28 cellular contexts compared by ENCODE assay signal in the genomic region with DNA sequence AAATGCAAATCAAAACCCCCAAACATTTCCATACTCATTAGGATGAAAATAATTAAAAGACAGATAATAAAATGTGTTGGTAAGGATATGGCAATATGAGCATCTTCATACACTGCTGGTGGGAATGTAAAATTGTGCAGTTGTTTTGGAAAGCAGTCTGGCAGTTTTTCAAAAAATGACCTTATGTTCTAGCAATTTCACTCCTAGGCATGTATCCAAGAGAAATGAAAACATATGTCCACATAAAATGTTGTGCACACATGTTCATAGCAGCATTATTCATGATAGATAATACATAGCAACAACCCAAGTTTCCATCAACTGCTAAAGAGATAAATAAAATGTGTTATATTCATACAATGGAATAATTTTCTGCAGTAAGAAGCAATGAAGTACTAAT.
DNase-seq lines count a peak whose midpoint lies in the region; ATAC-seq, FAIRE-seq and TF ChIP-seq lines count a peak whose summit lies in the region.
"Had no signal": no experiment of that assay in that cellular context is flagged by ENCODE, and none has a peak within 500 bp of the region (broad histone marks: within the 10 kb centered on the region; RNA-seq: fewer than 3 reads in every experiment).

No MANE protein-coding gene starts in this region.

- peak; percentile 62 for FAIRE-seq in colon (lab: Jason Lieb, UNC)

- no peak for TF ChIP-seq CTCF in foreskin fibroblast (IDR thresholded peaks at IDR 0.05; ENCODE audit: low read depth, low read length)

- H3K4me3 ChIP-seq in foreskin fibroblast (ENCODE audit: low read depth in 1 of 2, low read length in 2 of 2) = no peak overlapping the region
- H3K4me3 ChIP-seq: adrenal gland, BLaER1, gastroesophageal sphincter, mucosa of descending colon, SJSA1, thoracic aorta, uterus had no signal

- ATAC-seq in HG02981 (IDR thresholded peaks at IDR 0.05; ENCODE audit: unreplicated experiment) = no peak
- ATAC-seq: activated T-cell treated with anti-CD3 and anti-CD28 coated beads, Interleukin-2, amount 50 U/mL, for 4 hours; gastroesophageal sphincter; mucosa of descending colon; right cardiac atrium had no signal

- DNase-seq in EL (peak; percentile 46), NCI-H1694 (lab: John Stamatoyannopoulos, UW) (peak; percentile 69), foreskin fibroblast (peak; percentile 8 to 59), COLO668 (lab: John Stamatoyannopoulos, UW; ENCODE audit: unreplicated experiment) (no peak), NCI-H69 (lab: John Stamatoyannopoulos, UW) (no peak), DMS153 (lab: John Stamatoyannopoulos, UW) (no peak)
- DNase-seq: ACHN; activated CD4-positive, alpha-beta T cell treated with anti-CD3 and anti-CD28 coated beads for 48 hours; activated T-cell treated with anti-CD3 and anti-CD28 coated beads, Interleukin-2, amount 50 U/mL, for 4 hours; adrenal gland; Caco-2; H7; hypothalamus; mucosa of descending colon; NCI-H1105 treated with DMSO at 0.1 percent for 48 hours; NCI-H2081 treated with DMSO at 0.1 percent for 48 hours; NCI-H524; right cardiac atrium; stimulated activated CD4-positive, alpha-beta T cell treated with anti-CD3 and anti-CD28 coated beads, Interleukin-12 subunit alpha, Interleukin-12 subunit beta, amount 100 ng/mL, for 4 hours; stimulated activated CD4-positive, alpha-beta T cell treated with anti-CD3 and anti-CD28 coated beads, Interleukin-4, amount 100 ng/mL, for 4 hours; stimulated activated naive CD4-positive, alpha-beta T cell; uterus had no signal

Comparison
In these comparisons a context has a peak if more than half of its experiments do, and no peak if none do; other contexts are left out.
1. DNase-seq: peak in EL (single experiment), NCI-H1694 (single experiment) and foreskin fibroblast (2 of 2); none in COLO668 (single experiment), NCI-H69 (single experiment) and DMS153 (single experiment).